Comparison of ENCODE assay signal across 2 cellular contexts in genomic region chr6:135296715-135297114, GRCh38.
TF ChIP-seq lines count a peak whose summit lies in the region.

No MANE protein-coding gene starts in this region.

TF ChIP-seq in WTC11, 78 proteins besides CTCF, POLR2A, EP300 and RAD21 (continued from another document):
- TF ChIP-seq MAX (CRISPR knock-in tag; IDR thresholded peaks at IDR 0.05) (no peak), EMX1 (CRISPR knock-in tag; IDR thresholded peaks at IDR 0.05) (no peak), STAT6 (CRISPR knock-in tag; conservative IDR thresholded peaks at IDR 0.05; ENCODE audit: low read depth) (no peak), PRDM15 (CRISPR knock-in tag; IDR thresholded peaks at IDR 0.05) (no peak), NR2C2 (CRISPR knock-in tag; IDR thresholded peaks at IDR 0.05) (no peak), E2F4 (CRISPR knock-in tag; IDR thresholded peaks at IDR 0.05; ENCODE audit: borderline replicate concordance, low read depth) (no peak), FOXJ3 (CRISPR knock-in tag; IDR thresholded peaks at IDR 0.05; ENCODE audit: borderline replicate concordance) (no peak), ZNF532 (CRISPR knock-in tag; IDR thresholded peaks at IDR 0.05; ENCODE audit: borderline replicate concordance) (no peak), TEAD4 (CRISPR knock-in tag; IDR thresholded peaks at IDR 0.05) (no peak)
TF ChIP-seq in WTC11: peak in this region for 0.

TF ChIP-seq in K562, 482 proteins besides CTCF, POLR2A, EP300 and RAD21 (continued from another document):
- TF ChIP-seq NFIX (CRISPR knock-in tag; IDR thresholded peaks at IDR 0.05; ENCODE audit: low read depth) (no peak), MYC (IDR thresholded peaks at IDR 0.05; ENCODE audit: low read depth, low read length) (no peak), MYC (CRISPR knock-in tag; IDR thresholded peaks at IDR 0.05; ENCODE audit: borderline replicate concordance, low read depth) (no peak), CLOCK (CRISPR knock-in tag; IDR thresholded peaks at IDR 0.05; ENCODE audit: borderline replicate concordance) (no peak), FOXP4 (CRISPR knock-in tag; IDR thresholded peaks at IDR 0.05; ENCODE audit: borderline replicate concordance) (no peak), SIRT6 (IDR thresholded peaks at IDR 0.05; ENCODE audit: low read depth, low read length) (no peak), NONO (IDR thresholded peaks at IDR 0.05; ENCODE audit: low read depth in 2 of 2, low read length in 1 of 2) (no peak), ZNF518B (CRISPR knock-in tag; IDR thresholded peaks at IDR 0.05) (no peak), ERF (CRISPR knock-in tag; IDR thresholded peaks at IDR 0.05) (no peak), MTF1 (CRISPR knock-in tag; IDR thresholded peaks at IDR 0.05; ENCODE audit: borderline replicate concordance) (no peak), ZNF398 (CRISPR knock-in tag; IDR thresholded peaks at IDR 0.05) (no peak), RREB1 (CRISPR knock-in tag; IDR thresholded peaks at IDR 0.05) (no peak), BCOR (IDR thresholded peaks at IDR 0.05) (no peak), MLLT1 (IDR thresholded peaks at IDR 0.05) (no peak), RBM25 (IDR thresholded peaks at IDR 0.05; ENCODE audit: low read depth, low read length, severe bottlenecking) (no peak)
